In genomic region chr15:92880796-92881569, GRCh38 we compare ENCODE assay signal across 8 cellular contexts. TPM values are rescaled to one million over a fixed set of nuclear protein-coding genes. Genes with fewer than 3 reads are reported as not detected.
DNase-seq lines count a peak whose midpoint lies in the region; ATAC-seq and TF ChIP-seq lines count a peak whose summit lies in the region.

No MANE protein-coding gene starts in this region.

- intact Hi-C loops in MCF 10A (cut with micrococcal nuclease) = no loop called here
- intact Hi-C loops in mucosa of descending colon (cut with DNase I, micrococcal nuclease) = loop anchor here in 1 of 2 donors (5.0 kb wide), 1 partner anchor 59 kb away; no protein-coding TSS in a partner anchor
- intact Hi-C loops in aorta (cut with DNase I) = loop anchor here in 1 of 2 donors (5.0 kb wide), 2 partner anchors 36 to 69 kb away; no protein-coding TSS in a partner anchor

- H3K9me3 ChIP-seq in mucosa of descending colon (no peaks in the 10 kb centered on the region), aorta (ENCODE audit: control insufficient read depth, low read length) (no peaks in the 10 kb centered on the region)

- CTCF ChIA-PET in MCF 10A (lab: Yijun Ruan, JAX) = interaction anchor here (0.6 to 2.3 kb wide), 11 partner anchors 9 to 84 kb away, joined by 3 to 13 read pairs (median 5); no protein-coding TSS in a partner anchor

- H3K36me3 ChIP-seq in mucosa of descending colon (ENCODE audit: low read depth) (no peaks in the 10 kb centered on the region), aorta (ENCODE audit: control insufficient read depth in 1 of 2, insufficient read depth in 2 of 2, low read length in 1 of 2) (no peaks in the 10 kb centered on the region)

- DNase-seq in stimulated activated naive CD8-positive, alpha-beta T cell treated with anti-CD3 and anti-CD28 coated beads, Interleukin-15, Interleukin-2, amounts not matched to agents 100 U/mL and 50 U/mL, for 24 hours = no peak
- DNase-seq in MCF 10A (ENCODE audit: unreplicated experiment) (no peak), mucosa of descending colon (peak in 1 of 3 donors; percentile 63), aorta (no peak), MV-4-11 (lab: John Stamatoyannopoulos, UW) (no peak), NCI-H1105 (lab: John Stamatoyannopoulos, UW) (no peak)
- DNase-seq in stimulated activated CD4-positive, alpha-beta T cell treated with anti-CD3 and anti-CD28 coated beads, Interleukin-4, amount 100 ng/mL, for 24 hours = no peak

- TF ChIP-seq CTCF in MCF 10A (IDR thresholded peaks at IDR 0.05; ENCODE audit: unreplicated experiment) (no peak), mucosa of descending colon (IDR thresholded peaks at IDR 0.05) (no peak)

- POLR2A ChIA-PET in MCF 10A (lab: Yijun Ruan, JAX) = interaction anchor here (0.7 to 19.2 kb wide), 11 partner anchors 11 to 516 kb away, joined by 3 to 1025 read pairs (median 235); partner anchors contain the start of gene CHD2

- H3K27ac Mint-ChIP-seq in stimulated activated naive CD8-positive, alpha-beta T cell treated with anti-CD3 and anti-CD28 coated beads, Interleukin-15, Interleukin-2, amounts not matched to agents 100 ng/mL and 50 ng/mL, for 24 hours = peak overlapping the region; percentile 89
- peak overlapping the region; percentile 98 for H3K27ac Mint-ChIP-seq in MCF 10A (ENCODE audit: low read depth, unreplicated experiment)

- H3K4me3 ChIP-seq in mucosa of descending colon = no peak overlapping the region
- H3K4me3 ChIP-seq in aorta (ENCODE audit: low read length in 2 of 2) = peak overlapping the region in 1 of 2 donors; percentile 28

- WGBS in aorta, 2 donors = 16 to 21% methylated on average over 3 to 4 of the region's 4 CpGs

- no TSS peak for BruUV-seq in MCF 10A (replicated peaks; lab: Mats Ljungman, UMichigan)

- peak overlapping the region; percentile 92 for H3K4me3 Mint-ChIP-seq in stimulated activated naive CD8-positive, alpha-beta T cell treated with anti-CD3 and anti-CD28 coated beads, Interleukin-15, Interleukin-2, amounts not matched to agents 100 ng/mL and 50 ng/mL, for 24 hours
- H3K4me3 Mint-ChIP-seq in MCF 10A (ENCODE audit: unreplicated experiment) = peak overlapping the region; percentile 87

- H3K36me3 Mint-ChIP-seq in stimulated activated naive CD8-positive, alpha-beta T cell treated with anti-CD3 and anti-CD28 coated beads, Interleukin-15, Interleukin-2, amounts not matched to agents 100 ng/mL and 50 ng/mL, for 24 hours (ENCODE audit: low read depth) = peaks cover 27% of the 10 kb centered on the region
- peaks cover 37% of the 10 kb centered on the region for H3K36me3 Mint-ChIP-seq in MCF 10A (ENCODE audit: insufficient read depth, unreplicated experiment)

- peaks cover 54% of the 10 kb centered on the region for H3K4me1 Mint-ChIP-seq in stimulated activated naive CD8-positive, alpha-beta T cell treated with anti-CD3 and anti-CD28 coated beads, Interleukin-15, Interleukin-2, amounts not matched to agents 100 ng/mL and 50 ng/mL, for 24 hours (ENCODE audit: low read depth)
- H3K4me1 Mint-ChIP-seq in MCF 10A (ENCODE audit: insufficient read depth, unreplicated experiment) = peaks cover 25% of the 10 kb centered on the region

- no peak for ATAC-seq in stimulated activated naive CD8-positive, alpha-beta T cell treated with anti-CD3 and anti-CD28 coated beads, Interleukin-15, Interleukin-2, amounts not matched to agents 100 U/mL and 50 U/mL, for 24 hours
- ATAC-seq in mucosa of descending colon (peak; percentile 51), aorta (ENCODE audit: low FRiP score) (no peak)

- H3K9me3 Mint-ChIP-seq in stimulated activated naive CD8-positive, alpha-beta T cell treated with anti-CD3 and anti-CD28 coated beads, Interleukin-15, Interleukin-2, amounts not matched to agents 100 ng/mL and 50 ng/mL, for 24 hours = no peaks in the 10 kb centered on the region
- no peaks in the 10 kb centered on the region for H3K9me3 Mint-ChIP-seq in MCF 10A (ENCODE audit: unreplicated experiment)

- H3K27me3 Mint-ChIP-seq in stimulated activated naive CD8-positive, alpha-beta T cell treated with anti-CD3 and anti-CD28 coated beads, Interleukin-15, Interleukin-2, amounts not matched to agents 100 ng/mL and 50 ng/mL, for 24 hours = no peaks in the 10 kb centered on the region
- H3K27me3 Mint-ChIP-seq in MCF 10A (ENCODE audit: insufficient read depth, unreplicated experiment) = no peaks in the 10 kb centered on the region

- H3K4me1 ChIP-seq in mucosa of descending colon (ENCODE audit: low read depth) (peaks cover 27% of the 10 kb centered on the region), aorta (ENCODE audit: control insufficient read depth in 1 of 2, insufficient read depth in 2 of 2, low read length in 2 of 2) (no peaks in the 10 kb centered on the region)

- H3K27ac ChIP-seq in aorta (ENCODE audit: low read depth in 1 of 2, low read length in 2 of 2) = peak overlapping the region; percentile 79 to 94

- no peaks in the 10 kb centered on the region for H3K27me3 ChIP-seq in aorta (ENCODE audit: control insufficient read depth in 1 of 2, insufficient read depth in 2 of 2, low read length in 1 of 2)

RNA-seq across cellular contexts. Expression of gene CHD2, which starts 19.1 kb away (rescaled TPM):
- total RNA-seq in MCF 10A (2022) (129 and 148 TPM in 2 replicates), mucosa of descending colon (100 to 1,000 TPM in 2 of 3 donors, 10 to 100 TPM in 1; 86.2 to 128 (median 110) TPM), aorta (100 to 1,000 TPM; 120 to 144 TPM)
- 10 to 100 TPM; 38.0 to 42.6 TPM for polyA plus RNA-seq in aorta
